ENCODE assay signal across 1 cellular context in genomic region chr1:25026757-25027450, GRCh38.
TF ChIP-seq lines count a peak whose summit lies in the region.

No MANE protein-coding gene starts in this region.

TF ChIP-seq in GM12878, 131 proteins besides CTCF, POLR2A, EP300 and RAD21 (continued from another document):
- peak; percentile 50; the same call in 1 of the 2 replicates for TF ChIP-seq TBL1XR1 (IDR thresholded peaks at IDR 0.05; ENCODE audit: low read depth, low read length)
- TF ChIP-seq, protein P1, sequence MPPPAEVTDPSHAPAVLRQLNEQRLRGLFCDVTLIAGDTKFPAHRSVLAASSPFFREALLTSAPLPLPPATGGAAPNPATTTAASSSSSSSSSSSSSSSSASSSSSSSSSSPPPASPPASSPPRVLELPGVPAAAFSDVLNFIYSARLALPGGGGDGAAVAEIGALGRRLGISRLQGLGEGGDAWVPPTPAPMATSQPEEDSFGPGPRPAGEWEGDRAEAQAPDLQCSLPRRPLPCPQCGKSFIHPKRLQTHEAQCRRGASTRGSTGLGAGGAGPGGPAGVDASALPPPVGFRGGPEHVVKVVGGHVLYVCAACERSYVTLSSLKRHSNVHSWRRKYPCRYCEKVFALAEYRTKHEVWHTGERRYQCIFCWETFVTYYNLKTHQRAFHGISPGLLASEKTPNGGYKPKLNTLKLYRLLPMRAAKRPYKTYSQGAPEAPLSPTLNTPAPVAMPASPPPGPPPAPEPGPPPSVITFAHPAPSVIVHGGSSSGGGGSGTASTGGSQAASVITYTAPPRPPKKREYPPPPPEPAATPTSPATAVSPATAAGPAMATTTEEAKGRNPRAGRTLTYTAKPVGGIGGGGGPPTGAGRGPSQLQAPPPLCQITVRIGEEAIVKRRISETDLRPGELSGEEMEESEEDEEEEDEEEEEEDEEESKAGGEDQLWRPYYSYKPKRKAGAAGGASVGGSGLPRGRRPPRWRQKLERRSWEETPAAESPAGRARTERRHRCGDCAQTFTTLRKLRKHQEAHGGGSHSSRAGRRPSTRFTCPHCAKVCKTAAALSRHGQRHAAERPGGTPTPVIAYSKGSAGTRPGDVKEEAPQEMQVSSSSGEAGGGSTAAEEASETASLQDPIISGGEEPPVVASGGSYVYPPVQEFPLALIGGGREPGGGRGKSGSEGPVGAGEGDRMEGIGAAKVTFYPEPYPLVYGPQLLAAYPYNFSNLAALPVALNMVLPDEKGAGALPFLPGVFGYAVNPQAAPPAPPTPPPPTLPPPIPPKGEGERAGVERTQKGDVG (CRISPR knock-in tag; IDR thresholded peaks at IDR 0.05): peak; percentile 14; the same call in 1 of the 2 replicates
- TF ChIP-seq GABPA (IDR thresholded peaks at IDR 0.05; ENCODE audit: low read depth): no peak
- TF ChIP-seq USF2 (IDR thresholded peaks at IDR 0.05; ENCODE audit: borderline replicate concordance, low read depth, low read length): no peak
- TF ChIP-seq HDGF (IDR thresholded peaks at IDR 0.05): no peak
- no peak for TF ChIP-seq ZNF274 (IDR thresholded peaks at IDR 0.05; ENCODE audit: insufficient read depth, insufficient read length)
- no peak for TF ChIP-seq RBBP5 (conservative IDR thresholded peaks at IDR 0.05)
- TF ChIP-seq NRF1 (conservative IDR thresholded peaks at IDR 0.05; ENCODE audit: low read depth, low read length): no peak
- no peak for TF ChIP-seq JUND (IDR thresholded peaks at IDR 0.05; ENCODE audit: low read depth, low read length)
